In the genomic region with DNA sequence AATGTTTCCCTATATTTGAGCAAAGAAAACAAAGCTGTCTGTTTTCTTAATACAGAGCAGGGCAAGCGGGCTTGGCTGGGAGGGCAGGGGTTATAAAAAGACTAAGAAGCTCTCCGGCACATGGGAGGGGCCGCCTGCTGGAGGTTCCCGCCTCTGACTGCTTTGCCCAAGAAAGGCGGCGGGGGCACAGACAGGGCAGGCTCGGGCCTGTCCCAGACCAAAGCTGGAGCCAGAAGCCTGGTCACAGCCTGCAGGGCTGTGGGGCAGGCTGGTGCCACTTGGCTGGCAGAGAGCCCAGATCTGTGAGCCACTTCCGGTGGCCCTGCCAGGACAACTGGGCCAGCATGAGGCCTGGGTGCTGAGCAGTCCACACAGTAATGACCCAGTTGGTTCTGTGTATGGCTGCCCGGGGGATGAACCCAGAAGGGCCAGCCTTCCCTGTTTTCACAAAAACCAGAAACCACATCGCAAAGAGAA, we compare ENCODE assay signal across 8 cellular contexts.
DNase-seq lines count a peak whose midpoint lies in the region; ATAC-seq and TF ChIP-seq lines count a peak whose summit lies in the region.

No MANE protein-coding gene starts in this region.

- H2AFZ ChIP-seq in Loucy (ENCODE audit: low read length), result no peak overlapping the region

- intact Hi-C loops in activated T-helper 2 cell treated with anti-CD3 and anti-CD28 coated beads, Interferon-gamma antibody, Interleukin-2, Interleukin-4, amounts not matched to agents 10 μg/mL and 5 μg/mL and 100 μg/mL, durations not matched to agents 14 hours and 24 hours and 36 hours (cut with micrococcal nuclease), result no loop called here

- peak overlapping the region; percentile 8 for H3K9ac ChIP-seq in Loucy (ENCODE audit: low read depth, low read length, poor library complexity, severe bottlenecking)
- no peak overlapping the region for H3K9ac ChIP-seq in duodenal mucosa (ENCODE audit: low read depth in 1 of 2, low read length in 2 of 2)

- H4K20me1 ChIP-seq in Loucy (ENCODE audit: insufficient read depth, low read length, poor library complexity, severe bottlenecking), result no peaks in the 10 kb centered on the region

- no peak overlapping the region for H3K27ac Mint-ChIP-seq in activated T-helper 2 cell treated with anti-CD3 and anti-CD28 coated beads, Interferon-gamma antibody, Interleukin-2, Interleukin-4, amounts not matched to agents 10 μg/mL and 5 μg/mL and 100 μg/mL, durations not matched to agents 14 hours and 24 hours and 36 hours

- H3K27me3 ChIP-seq in Loucy (ENCODE audit: insufficient read depth, low read length, poor library complexity, severe bottlenecking) (no peaks in the 10 kb centered on the region), duodenal mucosa (ENCODE audit: control insufficient read depth in 1 of 2, insufficient read depth in 2 of 2, low read length in 2 of 2) (no peaks in the 10 kb centered on the region), lung (ENCODE audit: control insufficient read depth, insufficient read depth) (no peaks in the 10 kb centered on the region)

- no peaks in the 10 kb centered on the region for H3F3A ChIP-seq in Loucy (ENCODE audit: low read depth)

- ATAC-seq in lung (ENCODE audit: insufficient read depth, low FRiP score), result peak; percentile 69

- no peaks in the 10 kb centered on the region for H3K9me2 ChIP-seq in Loucy (replicated peaks; ENCODE audit: low read depth, low read length)

- H3K9me3 Mint-ChIP-seq in activated T-helper 2 cell treated with anti-CD3 and anti-CD28 coated beads, Interferon-gamma antibody, Interleukin-2, Interleukin-4, amounts not matched to agents 10 μg/mL and 5 μg/mL and 100 μg/mL, durations not matched to agents 14 hours and 24 hours and 36 hours, result no peaks in the 10 kb centered on the region

- H3K4me1 ChIP-seq in Loucy (ENCODE audit: insufficient read depth, low read length, poor library complexity, severe bottlenecking) (peaks cover 12% of the 10 kb centered on the region), duodenal mucosa (ENCODE audit: control insufficient read depth in 1 of 2, insufficient read depth in 2 of 2, low read length in 2 of 2) (peaks cover 25 to 31% of the 10 kb centered on the region in 2 donors), lung (ENCODE audit: control insufficient read depth in 2 of 2, insufficient read depth in 2 of 2, low read length in 2 of 2) (peaks cover 4 to 11% of the 10 kb centered on the region in 2 donors)

- WGBS in lung, 2 donors, result 5 to 9% methylated on average over 10 of the region's 10 CpGs

- H3K4me1 Mint-ChIP-seq in activated T-helper 2 cell treated with anti-CD3 and anti-CD28 coated beads, Interferon-gamma antibody, Interleukin-2, Interleukin-4, amounts not matched to agents 10 μg/mL and 5 μg/mL and 100 μg/mL, durations not matched to agents 14 hours and 24 hours and 36 hours (ENCODE audit: low read depth), result peaks cover 16% of the 10 kb centered on the region

- no peak overlapping the region for H3K4me2 ChIP-seq in Loucy (ENCODE audit: low read depth, low read length, poor library complexity, severe bottlenecking)

- TF ChIP-seq CTCF in Loucy (conservative IDR thresholded peaks at IDR 0.05; ENCODE audit: low read length) (no peak), lung (IDR thresholded peaks at IDR 0.05; ENCODE audit: control extremely low read depth, extremely low read depth) (no peak), GM10266 (IDR thresholded peaks at IDR 0.05; ENCODE audit: control insufficient read depth, insufficient read depth, low read depth, missing control alignments) (no peak)

- no peaks in the 10 kb centered on the region for H3K27me3 Mint-ChIP-seq in activated T-helper 2 cell treated with anti-CD3 and anti-CD28 coated beads, Interferon-gamma antibody, Interleukin-2, Interleukin-4, amounts not matched to agents 10 μg/mL and 5 μg/mL and 100 μg/mL, durations not matched to agents 14 hours and 24 hours and 36 hours (ENCODE audit: low read depth)

- no peak overlapping the region for H3K4me3 ChIP-seq in Loucy (ENCODE audit: low read length, poor library complexity, severe bottlenecking)
- H3K4me3 ChIP-seq in duodenal mucosa (ENCODE audit: low read depth in 1 of 2, low read length in 2 of 2), result no peak overlapping the region
- H3K4me3 ChIP-seq in lung, result no peak overlapping the region

- H3K36me3 Mint-ChIP-seq in activated T-helper 2 cell treated with anti-CD3 and anti-CD28 coated beads, Interferon-gamma antibody, Interleukin-2, Interleukin-4, amounts not matched to agents 10 μg/mL and 5 μg/mL and 100 μg/mL, durations not matched to agents 14 hours and 24 hours and 36 hours (ENCODE audit: low read depth), result no peaks in the 10 kb centered on the region

- H3K9me3 ChIP-seq in Loucy (ENCODE audit: insufficient read depth, low read depth, low read length) (no peaks in the 10 kb centered on the region), duodenal mucosa (ENCODE audit: control insufficient read depth in 1 of 2, low read length in 2 of 2) (no peaks in the 10 kb centered on the region), lung (ENCODE audit: control insufficient read depth in 2 of 2, insufficient read depth in 1 of 2, low read length in 1 of 2) (no peaks in the 10 kb centered on the region)

- H3K79me2 ChIP-seq in Loucy (ENCODE audit: insufficient read depth, low read length), result no peaks in the 10 kb centered on the region

- no peak overlapping the region for H3K4me3 Mint-ChIP-seq in activated T-helper 2 cell treated with anti-CD3 and anti-CD28 coated beads, Interferon-gamma antibody, Interleukin-2, Interleukin-4, amounts not matched to agents 10 μg/mL and 5 μg/mL and 100 μg/mL, durations not matched to agents 14 hours and 24 hours and 36 hours (ENCODE audit: low read depth)

- H3K36me3 ChIP-seq in Loucy (ENCODE audit: insufficient read depth, low read length), result no peaks in the 10 kb centered on the region
- no peaks in the 10 kb centered on the region for H3K36me3 ChIP-seq in duodenal mucosa (ENCODE audit: control insufficient read depth in 1 of 2, insufficient read depth in 2 of 2, low read length in 2 of 2)
- no peaks in the 10 kb centered on the region for H3K36me3 ChIP-seq in lung (ENCODE audit: control insufficient read depth in 2 of 2, insufficient read depth in 2 of 2, low read length in 2 of 2)

- H3K27ac ChIP-seq in duodenal mucosa (ENCODE audit: low read depth, low read length), result peak overlapping the region; percentile 62
- peak overlapping the region; percentile 65 to 82 for H3K27ac ChIP-seq in lung (ENCODE audit: low read depth in 1 of 2, low read length in 1 of 2)
- H3K27ac ChIP-seq in temporal lobe (ENCODE audit: low read depth, low read length), result peak overlapping the region; percentile 21

- DNase-seq in DMS79 treated with DMSO at 0.1 percent for 48 hours (lab: John Stamatoyannopoulos, UW) (peak; percentile 88), SHP77 (lab: John Stamatoyannopoulos, UW) (peak; percentile 74 to 89), lung (ENCODE audit: low spot score) (peak; percentile 83), GM10266 (ENCODE audit: extremely low spot score) (no peak)
- DNase-seq in activated T-helper 2 cell treated with anti-CD3 and anti-CD28 coated beads, Interferon-gamma antibody, Interleukin-2, Interleukin-4, amounts not matched to agents 10 μg/mL and 5 μg/mL and 100 μg/mL, durations not matched to agents 14 hours and 24 hours and 36 hours (ENCODE audit: low spot score), result no peak

Comparison
In these comparisons a context has a peak if more than half of its experiments do, and no peak if none do; other contexts are left out.
1. DNase-seq: peak in DMS79 treated with DMSO at 0.1 percent for 48 hours (single experiment), SHP77 (2 of 2) and lung (single experiment); none in GM10266 (single experiment) and activated T-helper 2 cell treated with anti-CD3 and anti-CD28 coated beads, Interferon-gamma antibody, Interleukin-2, Interleukin-4, amounts not matched to agents 10 μg/mL and 5 μg/mL and 100 μg/mL, durations not matched to agents 14 hours and 24 hours and 36 hours (single experiment).
2. H3K27ac ChIP-seq: peak in every context shown above with its lines; median percentile 74 in lung; 62 in duodenal mucosa; 21 in temporal lobe.